ENCODE assay signal across 18 cellular contexts in the genomic region with DNA sequence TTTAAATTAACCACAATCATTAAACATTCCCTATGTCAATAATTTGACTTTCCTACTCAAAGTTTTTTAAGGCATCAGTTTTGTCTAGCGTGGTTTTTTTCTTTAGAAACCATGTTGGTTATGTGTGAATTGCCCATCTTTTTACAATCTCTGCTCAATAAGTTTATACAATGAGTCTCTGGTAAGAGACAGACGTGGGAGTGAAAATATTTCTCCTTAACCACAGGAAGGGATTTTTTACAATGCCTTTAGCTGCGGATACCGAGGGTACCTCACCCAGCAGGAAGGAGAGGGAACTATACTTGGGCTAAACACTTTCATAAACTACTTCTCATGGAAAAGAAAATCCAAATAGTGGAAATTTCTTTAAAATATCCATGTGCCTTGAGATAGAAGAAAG.
DNase-seq lines count a peak whose midpoint lies in the region; ATAC-seq, FAIRE-seq and TF ChIP-seq lines count a peak whose summit lies in the region.
"Had no signal": no experiment of that assay in that cellular context is flagged by ENCODE, and none has a peak within 500 bp of the region (broad histone marks: within the 10 kb centered on the region; RNA-seq: fewer than 3 reads in every experiment).

No MANE protein-coding gene starts in this region.

- CTCF ChIA-PET in A673 (lab: Charles Lee): no interaction called here

- no TSS peak for BruUV-seq in A673 (replicated peaks; lab: Mats Ljungman, UMichigan)

- H3K4me1 ChIP-seq in A673 (ENCODE audit: insufficient read depth, low read length, poor library complexity, severe bottlenecking) (peaks cover 49% of the 10 kb centered on the region), astrocyte (ENCODE audit: insufficient read depth, low read length) (peaks cover 31% of the 10 kb centered on the region)

- H3K9me3 ChIP-seq in A673 (ENCODE audit: low read depth, low read length, poor library complexity, severe bottlenecking) (no peaks in the 10 kb centered on the region), astrocyte (ENCODE audit: insufficient read depth, low read depth, low read length) (no peaks in the 10 kb centered on the region)
- H3K9me3 ChIP-seq: A549, HAP-1 had no signal

- intact Hi-C loops in A673 (cut with micrococcal nuclease; ENCODE audit: unreplicated experiment): loop anchor here (5.0 kb wide), 3 partner anchors 162 to 297 kb away; no protein-coding TSS in a partner anchor

- H3K4me3 Mint-ChIP-seq in astrocyte (ENCODE audit: unreplicated experiment): peak overlapping the region; percentile 41
- no peak overlapping the region for H3K4me3 Mint-ChIP-seq in mesothelial cell of epicardium
- H3K4me3 Mint-ChIP-seq: activated naive CD8-positive, alpha-beta T cell; stimulated activated naive B cell treated with anti-CD40 and anti-IgM and Interleukin-4, amounts not matched to agents 10 μg/mL and 1 μg/mL and 100 μg/mL, for 72 hours; T-cell had no signal

- DNase-seq in A673 (ENCODE audit: low spot score) (peak; percentile 67), HTR-8/SVneo (ENCODE audit: insufficient read length, low spot score) (peak; percentile 39), astrocyte (ENCODE audit: low read depth) (peak; percentile 80), mesothelial cell of epicardium (ENCODE audit: low spot score in 2 of 2, unreplicated experiment in 2 of 2) (no peak), putamen (ENCODE audit: low spot score) (no peak), SW 1271 (lab: John Stamatoyannopoulos, UW) (no peak)
- DNase-seq: Kasumi-1; NCI-H187; NCI-H526; stimulated activated naive B cell treated with anti-CD40 and anti-IgM and Interleukin-4, amounts not matched to agents 10 μg/mL and 1 μg/mL and 100 μg/mL, for 72 hours; T-cell had no signal

- H3K27me3 Mint-ChIP-seq in astrocyte (ENCODE audit: low read depth, unreplicated experiment): no peaks in the 10 kb centered on the region
- no peaks in the 10 kb centered on the region for H3K27me3 Mint-ChIP-seq in mesothelial cell of epicardium (ENCODE audit: low read depth)
- H3K27me3 Mint-ChIP-seq: activated naive CD8-positive, alpha-beta T cell; stimulated activated naive B cell treated with anti-CD40 and anti-IgM and Interleukin-4, amounts not matched to agents 10 μg/mL and 1 μg/mL and 100 μg/mL, for 72 hours; T-cell had no signal

- POLR2A ChIA-PET in A673 (lab: Charles Lee; ENCODE audit: low non-redundant PET): no interaction called here

- H3K36me3 Mint-ChIP-seq in astrocyte (ENCODE audit: low read depth, unreplicated experiment) (peaks cover 15% of the 10 kb centered on the region), mesothelial cell of epicardium (peaks cover 14% of the 10 kb centered on the region)

- no peak for TF ChIP-seq CTCF in A673 (conservative IDR thresholded peaks at IDR 0.05; ENCODE audit: low read depth, low read length)
- TF ChIP-seq CTCF in astrocyte (IDR thresholded peaks at IDR 0.05; ENCODE audit: insufficient read depth, low read depth, low read length): no peak
- no peak for TF ChIP-seq CTCF in mesothelial cell of epicardium (IDR thresholded peaks at IDR 0.05; ENCODE audit: unreplicated experiment)

- no peak for FAIRE-seq in HTR-8/SVneo (lab: Jason Lieb, UNC)
- FAIRE-seq in astrocyte (lab: Jason Lieb, UNC): peak; percentile 63
- FAIRE-seq: A549, D721Med had no signal

- H2AFZ ChIP-seq in astrocyte (ENCODE audit: low read depth, low read length): no peak overlapping the region

- H3K36me3 ChIP-seq in A673 (ENCODE audit: insufficient read depth, low read length, poor library complexity, severe bottlenecking): no peaks in the 10 kb centered on the region
- no peaks in the 10 kb centered on the region for H3K36me3 ChIP-seq in astrocyte (ENCODE audit: insufficient read depth, low read length)
- H3K36me3 ChIP-seq: HAP-1 had no signal

- H3K27me3 ChIP-seq in A673 (replicated peaks; ENCODE audit: insufficient read depth, low read depth, low read length, poor library complexity): no peaks in the 10 kb centered on the region
- no peaks in the 10 kb centered on the region for H3K27me3 ChIP-seq in astrocyte (ENCODE audit: insufficient read depth, low read length)

- H3K4me3 ChIP-seq in A673 (ENCODE audit: low read depth, low read length, poor library complexity, severe bottlenecking): no peak overlapping the region
- no peak overlapping the region for H3K4me3 ChIP-seq in astrocyte (ENCODE audit: insufficient read depth, low read depth, low read length)
- H3K4me3 ChIP-seq: A549, HAP-1 had no signal

- ATAC-seq in HG03565 (IDR thresholded peaks at IDR 0.05; ENCODE audit: unreplicated experiment) (no peak), GM19455 (IDR thresholded peaks at IDR 0.05; ENCODE audit: unreplicated experiment) (no peak)
- ATAC-seq: A549; left lobe of liver; stimulated activated naive B cell treated with anti-CD40 and anti-IgM and Interleukin-4, amounts not matched to agents 10 μg/mL and 1 μg/mL and 100 μg/mL, for 72 hours; T-cell had no signal

- H3K79me2 ChIP-seq in astrocyte (ENCODE audit: insufficient read depth, low read length): peaks cover 26% of the 10 kb centered on the region

- H3K9me3 Mint-ChIP-seq in astrocyte (ENCODE audit: unreplicated experiment) (no peaks in the 10 kb centered on the region), mesothelial cell of epicardium (no peaks in the 10 kb centered on the region)
- H3K9me3 Mint-ChIP-seq: T-cell had no signal

- peak overlapping the region; percentile 71 for H3K4me2 ChIP-seq in astrocyte (ENCODE audit: low read length)
- H3K4me2 ChIP-seq: A549 had no signal

- H4K20me1 ChIP-seq in astrocyte (ENCODE audit: insufficient read depth, low read length): no peaks in the 10 kb centered on the region

- H3K27ac Mint-ChIP-seq in astrocyte (ENCODE audit: unreplicated experiment): peak overlapping the region; percentile 49
- peak overlapping the region; percentile 57 for H3K27ac Mint-ChIP-seq in mesothelial cell of epicardium
- H3K27ac Mint-ChIP-seq: activated naive CD8-positive, alpha-beta T cell; stimulated activated naive B cell treated with anti-CD40 and anti-IgM and Interleukin-4, amounts not matched to agents 10 μg/mL and 1 μg/mL and 100 μg/mL, for 72 hours; T-cell had no signal

- H3K27ac ChIP-seq in A673 (ENCODE audit: low read depth, low read length, poor library complexity, severe bottlenecking) (peak overlapping the region; percentile 73), astrocyte (ENCODE audit: low read depth, low read length) (peak overlapping the region; percentile 50)

- peak overlapping the region; percentile 35 for H3K9ac ChIP-seq in astrocyte (ENCODE audit: low read length)

- peaks cover 75% of the 10 kb centered on the region for H3K4me1 Mint-ChIP-seq in astrocyte (ENCODE audit: low read depth, unreplicated experiment)
- H3K4me1 Mint-ChIP-seq in mesothelial cell of epicardium: peaks cover 42% of the 10 kb centered on the region

Comparison
In these comparisons a context has a peak if more than half of its experiments do, and no peak if none do; other contexts are left out.
1. DNase-seq: peak in A673 (single experiment), HTR-8/SVneo (single experiment) and astrocyte (single experiment); none in mesothelial cell of epicardium (0 of 2), putamen (single experiment) and SW 1271 (0 of 2).